Comparison of ENCODE assay signal across 25 cellular contexts in the genomic region with DNA sequence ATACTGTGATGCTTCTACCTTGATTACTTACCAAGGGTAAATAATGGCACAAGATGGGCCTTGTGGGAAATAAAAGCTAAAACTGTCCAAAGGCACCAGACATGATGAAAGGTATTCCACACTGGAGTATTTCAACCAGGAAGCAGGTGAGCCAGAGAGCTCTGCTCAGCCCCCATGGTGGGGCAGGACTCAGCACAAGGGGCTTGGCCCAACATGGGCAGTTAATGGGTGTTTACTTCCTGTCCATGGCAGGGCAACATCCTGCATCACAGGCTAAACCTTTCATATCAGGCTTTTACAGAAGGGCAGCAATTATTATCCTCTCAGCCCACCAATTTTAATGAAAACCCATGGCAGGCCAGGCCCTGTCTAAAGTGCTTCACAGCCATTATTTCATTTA. TPM values are rescaled to one million over a fixed set of nuclear protein-coding genes. Genes with fewer than 3 reads are reported as not detected.
"Had no signal": no experiment of that assay in that cellular context is flagged by ENCODE, and none has a peak within 500 bp of the region (broad histone marks: within the 10 kb centered on the region; RNA-seq: fewer than 3 reads in every experiment).

No MANE protein-coding gene starts in this region.

- H3K27me3 ChIP-seq: brain microvascular endothelial cell, tibial artery, uterus had no signal

- H3K36me3 ChIP-seq: brain microvascular endothelial cell, tibial artery, uterus had no signal

- H3K4me3 ChIP-seq: tibial artery, uterus had no signal

- DNase-seq: activated CD4-positive, alpha-beta T cell treated with anti-CD3 and anti-CD28 coated beads, Interleukin-2, amount 10 ng/mL, durations not matched to agents 24 days and 14 days; activated CD8-positive, alpha-beta T cell treated with anti-CD3 and anti-CD28 coated beads for 36 hours; activated naive CD4-positive, alpha-beta T cell treated with anti-CD3 and anti-CD28 coated beads for 36 hours; activated naive CD8-positive, alpha-beta T cell treated with anti-CD3 and anti-CD28 coated beads, Interleukin-2, amount 50 U/mL, for 24 hours; activated T-cell treated with anti-CD3 and anti-CD28 coated beads, Interleukin-2, amount 50 U/mL, for 1 hour; aorta; brain microvascular endothelial cell; cerebellar nuclear complex; cortex of kidney; effector memory CD4-positive, alpha-beta T cell; foreskin fibroblast; hypothalamus; occipital lobe; posterior cingulate gyrus; retina; stimulated activated CD8-positive, alpha-beta memory T cell treated with anti-CD3 and anti-CD28 coated beads, Interleukin-4, amount 100 ng/mL, for 48 hours; stimulated activated naive CD4-positive, alpha-beta T cell; substantia nigra; T-helper 17 cell; tibial artery; uterus had no signal

- H3K9me3 ChIP-seq: tibial artery, uterus had no signal

- H3K27ac ChIP-seq: brain microvascular endothelial cell, epithelial cell of prostate, tibial artery, uterus had no signal

- ATAC-seq: activated CD8-positive, alpha-beta T cell treated with anti-CD3 and anti-CD28 coated beads for 36 hours; activated naive CD8-positive, alpha-beta T cell treated with anti-CD3 and anti-CD28 coated beads, Interleukin-2, amount 50 U/mL, for 24 hours; activated T-helper 17 cell treated with anti-CD3 and anti-CD28 coated beads, Interleukin-2, amount 50 U/mL, for 72 hours; T-helper 17 cell had no signal

- FAIRE-seq: keratinocyte had no signal

- H3K4me1 ChIP-seq: uterus had no signal

RNA-seq across cellular contexts. Expression of gene MAGI1, which starts 38.2 kb away (rescaled TPM):
- total RNA-seq: activated naive CD4-positive, alpha-beta T cell treated with anti-CD3 and anti-CD28 coated beads for 36 hours; mononuclear cell; T-helper 17 cell had no signal
